In the genomic region with DNA sequence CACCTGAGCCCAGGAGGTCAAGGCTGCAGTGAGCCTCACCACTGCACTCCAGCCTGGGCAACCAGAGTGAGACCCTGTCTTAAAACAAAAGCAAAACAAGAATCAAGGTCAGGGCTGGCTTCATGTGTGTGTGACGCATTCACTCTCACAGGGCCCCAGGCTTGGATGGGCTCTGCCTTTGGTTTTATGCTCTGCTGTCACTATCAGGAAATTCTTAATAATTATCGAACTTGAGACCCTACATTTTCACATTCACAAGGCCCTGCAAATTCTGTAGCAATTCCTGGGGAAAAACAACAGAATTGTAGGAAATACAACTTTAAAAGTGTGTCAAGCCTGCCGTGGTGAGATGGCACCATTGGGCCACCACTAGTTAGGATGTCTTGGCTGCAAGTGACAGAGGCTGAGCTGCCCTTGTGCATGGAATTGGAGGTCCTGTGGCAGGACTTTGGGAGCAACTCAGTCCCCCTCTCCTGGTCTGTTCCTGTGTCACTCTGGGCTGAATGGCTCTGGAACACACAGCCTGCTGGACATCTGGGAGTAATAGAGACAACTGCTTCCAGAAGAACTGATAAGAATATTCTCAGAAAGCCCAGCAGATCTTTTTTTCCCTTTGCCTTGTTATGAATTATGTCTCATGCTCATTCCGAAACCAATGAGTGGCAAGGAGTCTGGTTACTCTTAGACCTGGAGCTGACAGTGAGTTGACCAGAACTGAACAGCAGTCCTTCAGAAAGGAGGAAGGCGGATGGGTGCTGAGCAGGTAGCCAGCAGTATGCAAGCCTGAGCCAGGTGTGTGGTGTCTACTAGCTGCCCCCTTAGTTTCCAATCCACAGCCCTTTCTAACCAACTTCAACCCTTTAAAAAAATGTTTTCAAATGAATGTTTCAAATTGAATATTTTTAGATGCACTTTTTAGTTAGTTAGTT, we compare ENCODE assay signal across 33 cellular contexts.
"Had no signal": no experiment of that assay in that cellular context is flagged by ENCODE, and none has a peak within 500 bp of the region (broad histone marks: within the 10 kb centered on the region; RNA-seq: fewer than 3 reads in every experiment).

No MANE protein-coding gene starts in this region.

- H3K4me3 Mint-ChIP-seq: activated CD4-positive, alpha-beta memory T cell treated with anti-CD3 and anti-CD28 coated beads, Interleukin-2, amount 10 ng/mL, durations not matched to agents 7 days and 5 days; activated CD4-positive, alpha-beta T cell treated with anti-CD3 and anti-CD28 coated beads, Interleukin-2, amount 10 ng/mL, durations not matched to agents 7 days and 5 days; activated naive CD4-positive, alpha-beta T cell treated with anti-CD3 and anti-CD28 coated beads for 36 hours; activated naive CD8-positive, alpha-beta T cell; activated naive CD8-positive, alpha-beta T cell treated with anti-CD3 and anti-CD28 coated beads, Interleukin-2, amount 50 U/mL, for 24 hours; activated T-cell treated with anti-CD3 and anti-CD28 coated beads, Interleukin-2, amount 50 U/mL, for 4 hours; effector memory CD8-positive, alpha-beta T cell; WTC11 had no signal

- H3K9me3 ChIP-seq: adrenal gland, body of pancreas, esophagus squamous epithelium, gastroesophageal sphincter had no signal

- H3K27me3 Mint-ChIP-seq: activated CD4-positive, alpha-beta memory T cell treated with anti-CD3 and anti-CD28 coated beads, Interleukin-2, amount 10 ng/mL, durations not matched to agents 7 days and 5 days; activated CD4-positive, alpha-beta T cell treated with anti-CD3 and anti-CD28 coated beads, Interleukin-2, amount 10 ng/mL, durations not matched to agents 7 days and 5 days; activated naive CD8-positive, alpha-beta T cell; activated naive CD8-positive, alpha-beta T cell treated with anti-CD3 and anti-CD28 coated beads, Interleukin-2, amount 50 U/mL, for 24 hours; effector memory CD8-positive, alpha-beta T cell had no signal

- H3K27me3 ChIP-seq: adrenal gland, body of pancreas, esophagus squamous epithelium, gastroesophageal sphincter, heart right ventricle, hepatocyte had no signal

- H3K4me3 ChIP-seq: adrenal gland, body of pancreas, esophagus squamous epithelium, gastroesophageal sphincter, heart right ventricle, hepatocyte had no signal

- H2AFZ ChIP-seq: hepatocyte had no signal

- H3K27ac ChIP-seq: adrenal gland, body of pancreas, epithelial cell of prostate, esophagus squamous epithelium, gastroesophageal sphincter, heart right ventricle, hepatocyte, VCaP had no signal

- ATAC-seq: activated naive CD8-positive, alpha-beta T cell treated with anti-CD3 and anti-CD28 coated beads, Interleukin-2, amount 50 U/mL, for 24 hours; activated T-cell treated with anti-CD3 and anti-CD28 coated beads, Interleukin-2, amount 50 U/mL, for 4 hours; body of pancreas; effector memory CD8-positive, alpha-beta T cell; gastroesophageal sphincter; heart right ventricle; WTC11 had no signal

- H3K36me3 Mint-ChIP-seq: WTC11 had no signal

- H3K9me3 Mint-ChIP-seq: activated CD4-positive, alpha-beta memory T cell treated with anti-CD3 and anti-CD28 coated beads, Interleukin-2, amount 10 ng/mL, durations not matched to agents 7 days and 5 days; activated CD4-positive, alpha-beta T cell treated with anti-CD3 and anti-CD28 coated beads, Interleukin-2, amount 10 ng/mL, durations not matched to agents 7 days and 5 days; activated naive CD4-positive, alpha-beta T cell treated with anti-CD3 and anti-CD28 coated beads for 36 hours; activated naive CD8-positive, alpha-beta T cell treated with anti-CD3 and anti-CD28 coated beads, Interleukin-2, amount 50 U/mL, for 24 hours; activated T-cell treated with anti-CD3 and anti-CD28 coated beads, Interleukin-2, amount 50 U/mL, for 4 hours; activated T-helper 2 cell treated with anti-CD3 and anti-CD28 coated beads, Interferon-gamma antibody, Interleukin-2, Interleukin-4, amounts not matched to agents 10 μg/mL and 5 μg/mL and 100 μg/mL, durations not matched to agents 14 hours and 24 hours and 36 hours; effector memory CD8-positive, alpha-beta T cell had no signal

- H3K36me3 ChIP-seq: adrenal gland, esophagus squamous epithelium, gastroesophageal sphincter, heart right ventricle had no signal

- DNase-seq: activated CD4-positive, alpha-beta memory T cell treated with anti-CD3 and anti-CD28 coated beads, Interleukin-2, amount 10 ng/mL, durations not matched to agents 7 days and 5 days; activated CD4-positive, alpha-beta T cell treated with anti-CD3 and anti-CD28 coated beads for 1 hour; activated CD4-positive, alpha-beta T cell treated with anti-CD3 and anti-CD28 coated beads for 4 hours; activated CD4-positive, alpha-beta T cell treated with anti-CD3 and anti-CD28 coated beads, Interleukin-2, amount 10 ng/mL, durations not matched to agents 7 days and 5 days; activated CD4-positive, alpha-beta T cell treated with anti-CD3 and anti-CD28 coated beads, Interleukin-2, amount 50 U/mL, for 4 hours; activated effector memory CD4-positive, alpha-beta T cell treated with anti-CD3 and anti-CD28 coated beads, Interleukin-2, amount 50 U/mL, for 16 hours; activated naive CD4-positive, alpha-beta T cell treated with anti-CD3 and anti-CD28 coated beads for 36 hours; activated naive CD8-positive, alpha-beta T cell treated with anti-CD3 and anti-CD28 coated beads, Interleukin-2, amount 50 U/mL, for 24 hours; activated T-cell treated with anti-CD3 and anti-CD28 coated beads, Interleukin-2, amount 50 U/mL, for 4 hours; amygdala; aorta; body of pancreas; caudate nucleus; cortex of kidney; dermis blood vessel endothelial cell; effector CD4-positive, alpha-beta T cell; effector memory CD8-positive, alpha-beta T cell; esophagus squamous epithelium; foreskin melanocyte; heart right ventricle; T-helper 2 cell had no signal

- FAIRE-seq: colon, endometrium, endothelial cell of umbilical vein, TTC549 had no signal

- H3K27ac Mint-ChIP-seq: activated CD4-positive, alpha-beta memory T cell treated with anti-CD3 and anti-CD28 coated beads, Interleukin-2, amount 10 ng/mL, durations not matched to agents 7 days and 5 days; activated CD4-positive, alpha-beta T cell treated with anti-CD3 and anti-CD28 coated beads, Interleukin-2, amount 10 ng/mL, durations not matched to agents 7 days and 5 days; activated naive CD4-positive, alpha-beta T cell treated with anti-CD3 and anti-CD28 coated beads for 36 hours; activated naive CD8-positive, alpha-beta T cell; activated naive CD8-positive, alpha-beta T cell treated with anti-CD3 and anti-CD28 coated beads, Interleukin-2, amount 50 U/mL, for 24 hours; activated T-helper 2 cell treated with anti-CD3 and anti-CD28 coated beads, Interferon-gamma antibody, Interleukin-2, Interleukin-4, amounts not matched to agents 10 μg/mL and 5 μg/mL and 100 μg/mL, durations not matched to agents 14 hours and 24 hours and 36 hours; effector memory CD8-positive, alpha-beta T cell; WTC11 had no signal

- H3K4me2 ChIP-seq: hepatocyte had no signal
